8 cellular contexts compared by ENCODE assay signal in the genomic region with DNA sequence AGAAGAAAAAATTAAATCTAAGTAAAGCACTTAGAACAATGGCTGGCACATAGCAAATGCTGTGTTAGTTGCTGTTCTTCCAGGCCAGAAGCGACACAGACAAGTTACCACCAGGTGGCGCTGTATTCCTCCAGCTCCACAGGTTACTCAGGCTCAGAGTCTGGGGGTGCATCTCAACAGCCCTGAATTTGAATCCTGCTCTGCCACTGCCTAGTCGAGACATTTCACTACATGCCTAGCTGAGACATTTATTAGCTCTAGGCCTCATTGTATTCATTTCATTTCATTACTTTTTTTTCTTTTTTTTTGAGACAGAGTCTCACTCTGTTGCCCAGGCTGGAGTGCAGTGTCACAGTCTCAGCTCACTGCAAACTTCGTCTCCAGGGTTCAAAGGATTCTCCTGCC. TPM values are rescaled to one million over a fixed set of nuclear protein-coding genes. Genes with fewer than 3 reads are reported as not detected.
DNase-seq lines count a peak whose midpoint lies in the region; ATAC-seq, FAIRE-seq and TF ChIP-seq lines count a peak whose summit lies in the region.

No MANE protein-coding gene starts in this region.

- DNase-seq in 8988T (peak; percentile 24), GM18507 (ENCODE audit: extremely low spot score, insufficient read length, low read depth) (peak; percentile 25), NCI-H526 (lab: John Stamatoyannopoulos, UW) (peak; percentile 6 to 73), dermis microvascular lymphatic vessel endothelial cell (ENCODE audit: low read depth in 2 of 2) (peak; percentile 73 to 84), lower lobe of right lung (peak; percentile 74)
- DNase-seq in activated CD4-positive, alpha-beta T cell treated with anti-CD3 and anti-CD28 coated beads, Interleukin-2, amount 50 U/mL, for 24 hours (ENCODE audit: low read depth in 1 of 2, low spot score in 1 of 2) = peak; percentile 62 to 79
- DNase-seq in stimulated activated CD8-positive, alpha-beta memory T cell treated with anti-CD3 and anti-CD28 coated beads, Interleukin-12 subunit alpha, Interleukin-12 subunit beta, amount 100 ng/mL, for 4 hours (ENCODE audit: low read depth) = peak; percentile 39

- no peaks in the 10 kb centered on the region for H3K9me3 ChIP-seq in lower lobe of right lung

- H3K27me3 ChIP-seq in lower lobe of right lung (ENCODE audit: low read depth) = peaks cover 19% of the 10 kb centered on the region

- intact Hi-C loops in lower lobe of right lung (cut with DNase I) = no loop called here

- H3K4me3 ChIP-seq in lower lobe of right lung = no peak overlapping the region

- peak; percentile 96 for TF ChIP-seq CTCF in lower lobe of right lung (IDR thresholded peaks at IDR 0.05)

- no peaks in the 10 kb centered on the region for H3K36me3 ChIP-seq in lower lobe of right lung

- no peak overlapping the region for H3K27ac ChIP-seq in lower lobe of right lung

- no peaks in the 10 kb centered on the region for H3K4me1 ChIP-seq in lower lobe of right lung

- FAIRE-seq in GM18507 (lab: Jason Lieb, UNC) = no peak

- peak; percentile 85 to 86 for ATAC-seq in lower lobe of right lung
- no peak for ATAC-seq in HG02852 (IDR thresholded peaks at IDR 0.05; ENCODE audit: unreplicated experiment)

RNA-seq across cellular contexts. Expression of a gene that starts 16.4 kb away (rescaled TPM):
- total RNA-seq in dermis microvascular lymphatic vessel endothelial cell (not detected in 2 replicates), lower lobe of right lung (1.9 TPM)

Comparison
In these comparisons a context has a peak if more than half of its experiments do, and no peak if none do; other contexts are left out.
1. DNase-seq: peak in every context shown above with its lines; median percentile 78 in dermis microvascular lymphatic vessel endothelial cell; 74 in lower lobe of right lung; 70 in activated CD4-positive, alpha-beta T cell treated with anti-CD3 and anti-CD28 coated beads, Interleukin-2, amount 50 U/mL, for 24 hours; 40 in NCI-H526; 39 in stimulated activated CD8-positive, alpha-beta memory T cell treated with anti-CD3 and anti-CD28 coated beads, Interleukin-12 subunit alpha, Interleukin-12 subunit beta, amount 100 ng/mL, for 4 hours; 25 in GM18507; 24 in 8988T.